In the genomic region with DNA sequence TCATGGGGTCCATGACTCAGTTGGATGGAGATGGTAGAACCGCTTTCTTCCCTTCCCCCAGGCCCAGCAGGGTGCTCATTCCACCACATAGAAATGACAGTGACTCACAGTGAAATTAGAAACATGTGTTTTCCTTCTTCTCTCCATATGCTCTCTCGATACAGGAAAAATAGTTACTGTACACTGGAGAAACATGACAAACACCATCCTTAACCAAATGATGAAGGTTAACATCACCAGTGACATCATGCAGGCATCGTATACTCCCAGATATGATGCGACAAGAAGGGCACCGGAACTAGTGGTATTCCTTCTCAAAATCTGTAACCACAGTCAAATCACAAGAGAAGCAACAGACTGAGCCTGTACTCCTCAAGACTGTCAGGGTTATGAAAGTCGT, we compare ENCODE assay signal across 20 cellular contexts. TPM values are rescaled to one million over a fixed set of nuclear protein-coding genes. Genes with fewer than 3 reads are reported as not detected.
DNase-seq lines count a peak whose midpoint lies in the region; ATAC-seq and TF ChIP-seq lines count a peak whose summit lies in the region.
"Had no signal": no experiment of that assay in that cellular context is flagged by ENCODE, and none has a peak within 500 bp of the region (broad histone marks: within the 10 kb centered on the region; RNA-seq: fewer than 3 reads in every experiment).

No MANE protein-coding gene starts in this region.

- no peak for ATAC-seq in HG03135 (IDR thresholded peaks at IDR 0.05; ENCODE audit: unreplicated experiment)
- no peak for ATAC-seq in activated naive CD4-positive, alpha-beta T cell treated with anti-CD3 and anti-CD28 coated beads, Interleukin-2, amount 50 U/mL, for 72 hours
- ATAC-seq: foreskin keratinocyte, pancreas had no signal

- H3K36me3 Mint-ChIP-seq in activated naive CD4-positive, alpha-beta T cell treated with anti-CD3 and anti-CD28 coated beads, Interleukin-2, amount 50 U/mL, for 72 hours = no peaks in the 10 kb centered on the region
- H3K36me3 Mint-ChIP-seq: CD8-positive, alpha-beta memory T cell had no signal

- no peaks in the 10 kb centered on the region for H3K79me2 ChIP-seq in fibroblast of lung (ENCODE audit: control insufficient read depth, insufficient read depth, low read length)

- no peaks in the 10 kb centered on the region for H3K9me3 Mint-ChIP-seq in activated naive CD4-positive, alpha-beta T cell treated with anti-CD3 and anti-CD28 coated beads, Interleukin-2, amount 50 U/mL, for 72 hours
- H3K9me3 Mint-ChIP-seq: CD8-positive, alpha-beta memory T cell had no signal

- H3K27me3 ChIP-seq in fibroblast of lung (ENCODE audit: control insufficient read depth, insufficient read depth, low read length) = no peaks in the 10 kb centered on the region
- H3K27me3 ChIP-seq: cardiac muscle cell, foreskin keratinocyte had no signal

- H3K4me1 ChIP-seq in fibroblast of lung (ENCODE audit: control insufficient read depth, extremely low read depth, insufficient read depth, low read length) = peaks cover 5% of the 10 kb centered on the region
- H3K4me1 ChIP-seq: foreskin keratinocyte, pancreas, SJCRH30 had no signal

- H2AFZ ChIP-seq in fibroblast of lung (ENCODE audit: low read length) = no peak overlapping the region

- no peaks in the 10 kb centered on the region for H3K9me3 ChIP-seq in fibroblast of lung (ENCODE audit: control insufficient read depth, insufficient read depth, low read depth, low read length)
- H3K9me3 ChIP-seq: pancreas, SJCRH30 had no signal

- in situ Hi-C loops in SK-MEL-5 (cut with HindIII; ENCODE audit: low pct_unique_long_range_greater_than_20kb, low sequenced_read_pairs) = no loop called here

- no peak for TF ChIP-seq POLR2A in lower leg skin (IDR thresholded peaks at IDR 0.05)

- TF ChIP-seq CTCF in fibroblast of lung (conservative IDR thresholded peaks at IDR 0.05 in 1 of 2, IDR thresholded peaks at IDR 0.05 in 1 of 2; ENCODE audit: low read depth in 1 of 2, low read length in 2 of 2) = no peak
- TF ChIP-seq CTCF in lower leg skin (IDR thresholded peaks at IDR 0.05) = no peak

- intact Hi-C loops in lower leg skin (cut with DNase I; ENCODE audit: low total_unique reads) = no loop called here

- no peak overlapping the region for H3K4me2 ChIP-seq in fibroblast of lung (ENCODE audit: extremely low read depth, insufficient read depth, low read length)

- WGBS in lower leg skin, 2 donors = 66 to 68% methylated on average over 6 of the region's 6 CpGs

- H3K4me3 ChIP-seq in fibroblast of lung (replicated peaks in 1 of 4; ENCODE audit: control extremely low read depth in 1 of 4, insufficient read depth in 1 of 4, low read depth in 3 of 4, low read length in 4 of 4) (peak overlapping the region in 1 of 4 experiments; percentile 14), lower leg skin (ENCODE audit: low read depth, poor library complexity, severe bottlenecking) (no peak overlapping the region)
- H3K4me3 ChIP-seq: cardiac muscle cell, pancreas, SJCRH30 had no signal

- DNase-seq in EH (ENCODE audit: low read depth) = peak; percentile 90
- peak; percentile 50 for DNase-seq in SK-MEL-5 (ENCODE audit: low read depth, low spot score)
- DNase-seq in fibroblast of lung (ENCODE audit: low read depth in 2 of 2) = peak; percentile 76 to 84
- DNase-seq in stromal cell of bone marrow (ENCODE audit: low read depth) = peak; percentile 77
- DNase-seq in lower leg skin (ENCODE audit: low spot score in 2 of 2) = no peak
- no peak for DNase-seq in foreskin melanocyte
- DNase-seq in activated naive CD4-positive, alpha-beta T cell treated with anti-CD3 and anti-CD28 coated beads, Interleukin-2, amount 50 U/mL, for 72 hours (ENCODE audit: low spot score in 2 of 2) = no peak
- DNase-seq: activated CD4-positive, alpha-beta T cell treated with anti-CD3 and anti-CD28 coated beads for 4 hours; activated CD8-positive, alpha-beta memory T cell treated with anti-CD3 and anti-CD28 coated beads, Interleukin-2, amount 50 U/mL, for 48 hours; activated naive CD4-positive, alpha-beta T cell; CD8-positive, alpha-beta memory T cell; foreskin keratinocyte; GOT3; NCI-H2029 treated with DMSO at 0.1 percent for 48 hours; NCI-H526 treated with DMSO at 0.1 percent for 48 hours; OCI-M1; pancreas; SJCRH30 had no signal

- H3K27ac ChIP-seq in fibroblast of lung (ENCODE audit: insufficient read depth, low read length) = peak overlapping the region; percentile 51
- H3K27ac ChIP-seq: cardiac muscle cell, foreskin keratinocyte, pancreas, SJCRH30 had no signal

- no peak overlapping the region for H3K27ac Mint-ChIP-seq in activated naive CD4-positive, alpha-beta T cell treated with anti-CD3 and anti-CD28 coated beads, Interleukin-2, amount 50 U/mL, for 72 hours

- H3K36me3 ChIP-seq in fibroblast of lung (ENCODE audit: control insufficient read depth, insufficient read depth, low read length) = no peaks in the 10 kb centered on the region
- H3K36me3 ChIP-seq: cardiac muscle cell, pancreas, SJCRH30 had no signal

- H3K9ac ChIP-seq in fibroblast of lung (ENCODE audit: insufficient read depth, low read length) = no peak overlapping the region

- H4K20me1 ChIP-seq in fibroblast of lung (ENCODE audit: control insufficient read depth, extremely low read depth, insufficient read depth, low read length) = no peaks in the 10 kb centered on the region

RNA-seq across cellular contexts. Expression of a gene that starts 11.7 kb away (rescaled TPM):
- 0.05 TPM in 1 of 2 replicates, not detected in the other for total RNA-seq in SK-MEL-5 (2014; rRNA removed; shearing (Covaris generic))
- not detected in 2 replicates for polyA plus RNA-seq in SK-MEL-5 (2015; cell fraction: cytosol; rRNA removed)
- polyA plus RNA-seq in SK-MEL-5 (2015; cell fraction: nucleus; rRNA removed) = 0.72 and 1.8 TPM in 2 replicates
- total RNA-seq in fibroblast of lung (under 0.01 and 0.17 TPM in 2 replicates), lower leg skin (under 1 TPM; 0.13 to 0.84 (median 0.38) TPM)
- 0.06 and 0.07 TPM in 2 replicates for polyA plus RNA-seq in fibroblast of lung
- 0.35 and 0.48 TPM in 2 replicates for polyA plus RNA-seq in fibroblast of lung (2012)
- not detected in 2 replicates for polyA minus RNA-seq in fibroblast of lung (ENCODE audit: low replicate concordance)
- under 1 TPM; 0.14 to 0.68 TPM for total RNA-seq in activated naive CD4-positive, alpha-beta T cell treated with anti-CD3 and anti-CD28 coated beads, Interleukin-2, amount 50 U/mL, for 72 hours
- polyA plus RNA-seq: CD8-positive, alpha-beta memory T cell; foreskin keratinocyte had no signal

RNA-seq across cellular contexts. Expression of a gene that starts 54.3 kb away (rescaled TPM):
- 79.6 and 83.2 TPM in 2 replicates for total RNA-seq in SK-MEL-5 (2014; rRNA removed; shearing (Covaris generic))
- polyA plus RNA-seq in SK-MEL-5 (2015; cell fraction: cytosol; rRNA removed) = 92.1 and 102 TPM in 2 replicates
- 39.1 and 62.1 TPM in 2 replicates for polyA plus RNA-seq in SK-MEL-5 (2015; cell fraction: nucleus; rRNA removed)
- total RNA-seq in fibroblast of lung (57.0 and 63.6 TPM in 2 replicates), lower leg skin (10 to 100 TPM; 63.7 to 98.8 (median 80.4) TPM)
- polyA plus RNA-seq in fibroblast of lung = 47.3 and 75.7 TPM in 2 replicates
- polyA plus RNA-seq in fibroblast of lung (2012) = 114 and 168 TPM in 2 replicates
- 3.1 and 4.1 TPM in 2 replicates for polyA minus RNA-seq in fibroblast of lung (ENCODE audit: low replicate concordance)
- total RNA-seq in activated naive CD4-positive, alpha-beta T cell treated with anti-CD3 and anti-CD28 coated beads, Interleukin-2, amount 50 U/mL, for 72 hours = 10 to 100 TPM; 18.5 to 19.0 TPM

Comparison
In these comparisons a context has a peak if more than half of its experiments do, and no peak if none do; other contexts are left out.
1. DNase-seq: peak in EH (single experiment), SK-MEL-5 (single experiment), fibroblast of lung (2 of 2) and stromal cell of bone marrow (single experiment); none in lower leg skin (0 of 2), foreskin melanocyte (single experiment) and activated naive CD4-positive, alpha-beta T cell treated with anti-CD3 and anti-CD28 coated beads, Interleukin-2, amount 50 U/mL, for 72 hours (0 of 2).